In the genomic region with DNA sequence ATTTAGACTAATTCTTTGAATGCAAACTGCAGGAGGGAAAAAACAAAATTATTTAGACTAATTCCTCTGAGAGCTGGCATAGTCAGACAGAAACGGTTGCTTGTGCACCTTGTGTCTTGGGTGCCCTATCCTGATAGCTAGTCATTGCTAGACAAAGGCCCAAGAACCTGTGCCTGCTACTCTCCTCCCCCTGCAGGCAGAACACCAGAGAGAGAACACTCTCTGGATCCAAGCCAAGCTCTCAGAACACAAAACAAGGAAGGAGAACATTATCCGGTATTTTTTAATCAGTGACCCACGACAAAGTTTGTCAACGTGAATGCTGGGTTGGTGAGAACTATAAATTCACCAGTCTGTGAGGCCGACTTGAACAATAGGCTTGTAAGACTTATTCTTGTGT, we compare ENCODE assay signal across 11 cellular contexts. TPM values are rescaled to one million over a fixed set of nuclear protein-coding genes. Genes with fewer than 3 reads are reported as not detected.
A peak's percentile ranks its signal among the peaks of the same experiment; 100 is the strongest.
DNase-seq lines count a peak whose midpoint lies in the region; ATAC-seq and TF ChIP-seq lines count a peak whose summit lies in the region.
"Had no signal": no experiment of that assay in that cellular context is flagged by ENCODE, and none has a peak within 500 bp of the region (broad histone marks: within the 10 kb centered on the region; RNA-seq: fewer than 3 reads in every experiment).

No MANE protein-coding gene starts in this region.

- no peak overlapping the region for H3K27ac ChIP-seq in 22Rv1
- H3K27ac ChIP-seq in brain microvascular endothelial cell = no peak overlapping the region
- H3K27ac ChIP-seq: BLaER1 had no signal

- no peaks in the 10 kb centered on the region for H3K27me3 ChIP-seq in brain microvascular endothelial cell (replicated peaks)
- H3K27me3 ChIP-seq: BLaER1 had no signal

- H3K27ac Mint-ChIP-seq in stimulated activated naive CD8-positive, alpha-beta T cell treated with anti-CD3 and anti-CD28 coated beads, Interleukin-15, amount 100 ng/mL, for 72 hours = no peak overlapping the region

- DNase-seq in LHCN-M2 (ENCODE audit: low read depth) (peak; percentile 56), brain microvascular endothelial cell (no peak), left kidney (ENCODE audit: low read depth, low spot score) (peak; percentile 77), GM20000 (ENCODE audit: low spot score) (no peak), H4 (ENCODE audit: low spot score) (no peak), dedifferentiated amniotic fluid mesenchymal stem cell (ENCODE audit: extremely low spot score) (no peak)
- no peak for DNase-seq in stimulated activated naive CD8-positive, alpha-beta T cell treated with anti-CD3 and anti-CD28 coated beads, Interleukin-15, amount 100 ng/mL, for 72 hours
- DNase-seq: activated T-cell treated with anti-CD3 and anti-CD28 coated beads, Interleukin-2, amount 50 U/mL, for 4 hours; effector memory CD4-positive, alpha-beta T cell had no signal

- H3K27me3 Mint-ChIP-seq in stimulated activated naive CD8-positive, alpha-beta T cell treated with anti-CD3 and anti-CD28 coated beads, Interleukin-15, amount 100 ng/mL, for 72 hours = no peaks in the 10 kb centered on the region

- in situ Hi-C loops in brain microvascular endothelial cell (cut with HindIII; ENCODE audit: low pct_ligation_motif_present, low sequenced_read_pairs) = no loop called here

- H3K4me1 Mint-ChIP-seq in stimulated activated naive CD8-positive, alpha-beta T cell treated with anti-CD3 and anti-CD28 coated beads, Interleukin-15, amount 100 ng/mL, for 72 hours = no peaks in the 10 kb centered on the region

- no peak overlapping the region for H3K4me3 Mint-ChIP-seq in stimulated activated naive CD8-positive, alpha-beta T cell treated with anti-CD3 and anti-CD28 coated beads, Interleukin-15, amount 100 ng/mL, for 72 hours
- H3K4me3 Mint-ChIP-seq: activated T-cell treated with anti-CD3 and anti-CD28 coated beads, Interleukin-2, amount 50 U/mL, for 4 hours had no signal

- no peak for ATAC-seq in stimulated activated naive CD8-positive, alpha-beta T cell treated with anti-CD3 and anti-CD28 coated beads, Interleukin-15, amount 100 ng/mL, for 72 hours
- ATAC-seq: activated T-cell treated with anti-CD3 and anti-CD28 coated beads, Interleukin-2, amount 50 U/mL, for 4 hours had no signal

- H3K9me3 Mint-ChIP-seq in stimulated activated naive CD8-positive, alpha-beta T cell treated with anti-CD3 and anti-CD28 coated beads, Interleukin-15, amount 100 ng/mL, for 72 hours = no peaks in the 10 kb centered on the region
- H3K9me3 Mint-ChIP-seq: activated T-cell treated with anti-CD3 and anti-CD28 coated beads, Interleukin-2, amount 50 U/mL, for 4 hours had no signal

- peak; percentile 75 for TF ChIP-seq CTCF in 22Rv1 (IDR thresholded peaks at IDR 0.05)
- TF ChIP-seq CTCF in brain microvascular endothelial cell (IDR thresholded peaks at IDR 0.05; ENCODE audit: low read depth, low read length, missing control alignments) = peak; percentile 55
- TF ChIP-seq CTCF in GM20000 (IDR thresholded peaks at IDR 0.05; ENCODE audit: extremely low read depth, missing control alignments) = no peak

- no peaks in the 10 kb centered on the region for H3K36me3 ChIP-seq in brain microvascular endothelial cell (replicated peaks)
- H3K36me3 ChIP-seq: BLaER1 had no signal

- H3K4me3 ChIP-seq in brain microvascular endothelial cell (ENCODE audit: low read depth, low read length) = no peak overlapping the region
- H3K4me3 ChIP-seq: BLaER1 had no signal

RNA-seq across cellular contexts. Expression of gene PPP1R9A, which starts 18.9 kb away (rescaled TPM):
- total RNA-seq in LHCN-M2 (2014; rRNA removed) = 0.51 and 1.6 TPM in 2 replicates
- polyA plus RNA-seq in LHCN-M2 (2012) = 0.16 TPM
- 0.52 and 0.62 TPM in 2 replicates for total RNA-seq in H4 (2014; rRNA removed; shearing (Covaris generic))

Comparison
In these comparisons a context has a peak if more than half of its experiments do, and no peak if none do; other contexts are left out.
1. DNase-seq: peak in LHCN-M2 (single experiment) and left kidney (single experiment); none in brain microvascular endothelial cell (single experiment), GM20000 (single experiment), H4 (single experiment), dedifferentiated amniotic fluid mesenchymal stem cell (single experiment) and stimulated activated naive CD8-positive, alpha-beta T cell treated with anti-CD3 and anti-CD28 coated beads, Interleukin-15, amount 100 ng/mL, for 72 hours (0 of 2).